In the genomic region with DNA sequence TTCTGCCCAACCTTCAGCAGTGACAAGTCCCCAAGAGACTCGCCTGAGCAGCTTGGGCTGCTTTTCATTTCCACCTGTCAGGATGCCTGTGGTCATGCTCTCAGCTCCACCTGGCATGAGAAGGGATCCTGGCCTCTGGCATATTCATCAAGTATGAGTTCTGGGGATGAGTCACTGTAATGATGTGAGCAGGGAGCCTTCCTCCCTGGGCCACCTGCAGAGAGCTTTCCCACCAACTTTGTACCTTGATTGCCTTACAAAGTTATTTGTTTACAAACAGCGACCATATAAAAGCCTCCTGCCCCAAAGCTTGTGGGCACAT, we compare ENCODE assay signal across 19 cellular contexts. TPM values are rescaled to one million over a fixed set of nuclear protein-coding genes. Genes with fewer than 3 reads are reported as not detected.
DNase-seq lines count a peak whose midpoint lies in the region; ATAC-seq, FAIRE-seq and TF ChIP-seq lines count a peak whose summit lies in the region.
"Had no signal": no experiment of that assay in that cellular context is flagged by ENCODE, and none has a peak within 500 bp of the region (broad histone marks: within the 10 kb centered on the region; RNA-seq: fewer than 3 reads in every experiment).

No MANE protein-coding gene starts in this region.

- H3K27ac ChIP-seq in BLaER1 treated with 17β-estradiol and CSF1 and Interleukin-3, amounts not matched to agents 10 nM and 100 nM: no peak overlapping the region
- peak overlapping the region; percentile 22; the same call in 1 of the 2 replicates for H3K27ac ChIP-seq in RWPE1
- H3K27ac ChIP-seq in keratinocyte (ENCODE audit: control insufficient read depth, insufficient read depth, low read length): no peak overlapping the region
- H3K27ac ChIP-seq: body of pancreas, gastrocnemius medialis, tibial artery had no signal

- H3K4me1 ChIP-seq in BLaER1 treated with 17β-estradiol and CSF1 and Interleukin-3, amounts not matched to agents 10 nM and 100 nM: peaks cover 62 to 78% (median 65%) of the 10 kb centered on the region in 10 experiments
- peaks cover 40% of the 10 kb centered on the region for H3K4me1 ChIP-seq in keratinocyte (ENCODE audit: control insufficient read depth, extremely low read depth, insufficient read depth, low read length)

- no peak for ATAC-seq in GM19328 (IDR thresholded peaks at IDR 0.05; ENCODE audit: unreplicated experiment)
- ATAC-seq in GM19467 (IDR thresholded peaks at IDR 0.05; ENCODE audit: unreplicated experiment): no peak
- ATAC-seq: body of pancreas; gastrocnemius medialis; stimulated activated effector memory CD8-positive, alpha-beta T cell treated with anti-CD3 and anti-CD28 coated beads, Interleukin-12 subunit alpha, Interleukin-12 subunit beta, amount 100 ng/mL, for 72 hours had no signal

- TF ChIP-seq CTCF in RWPE1 (conservative IDR thresholded peaks at IDR 0.05; ENCODE audit: low read depth) (no peak), keratinocyte (optimal IDR thresholded peaks at IDR 0.05 in 1 of 3, IDR thresholded peaks at IDR 0.05 in 1 of 3, conservative IDR thresholded peaks at IDR 0.05 in 1 of 3; ENCODE audit: extremely low read depth in 1 of 3, insufficient read depth in 2 of 3, low read length in 3 of 3) (no peak)

- POLR2A ChIA-PET in RWPE1 (lab: Yijun Ruan, JAX; ENCODE audit: low non-redundant PET): no interaction called here

- CTCF ChIA-PET in RWPE1 (lab: Yijun Ruan, JAX): no interaction called here

- DNase-seq in A172 (ENCODE audit: low spot score) (peak; percentile 80), RWPE1 (ENCODE audit: low spot score) (no peak), keratinocyte (ENCODE audit: low read depth, low spot score) (peak; percentile 81), NK-92 (lab: John Stamatoyannopoulos, UW; ENCODE audit: unreplicated experiment) (no peak)
- no peak for DNase-seq in activated effector memory CD4-positive, alpha-beta T cell treated with anti-CD3 and anti-CD28 coated beads, Interleukin-2, amount 50 U/mL, for 16 hours
- DNase-seq: activated naive CD4-positive, alpha-beta T cell treated with anti-CD3 and anti-CD28 coated beads, Interleukin-2, amount 50 U/mL, for 16 hours; AML-193; cortex of kidney; gastrocnemius medialis; KBM-7; NCI-H1092 treated with DMSO at 0.1 percent for 48 hours; SHP77 had no signal

- peaks cover 25 to 48% (median 34%) of the 10 kb centered on the region in 11 experiments for H3K36me3 ChIP-seq in BLaER1 treated with 17β-estradiol and CSF1 and Interleukin-3, amounts not matched to agents 10 nM and 100 nM
- H3K36me3 ChIP-seq in keratinocyte (ENCODE audit: control insufficient read depth in 2 of 2, extremely low read depth in 1 of 2, insufficient read depth in 2 of 2, low read length in 2 of 2): peaks cover 11 to 20% of the 10 kb centered on the region in 2 experiments

- peaks cover 17 to 41% (median 32%) of the 10 kb centered on the region in 11 experiments; a peak in 21 of 22 replicates for H4K20me1 ChIP-seq in BLaER1 treated with 17β-estradiol and CSF1 and Interleukin-3, amounts not matched to agents 10 nM and 100 nM
- H4K20me1 ChIP-seq in keratinocyte (ENCODE audit: control insufficient read depth, extremely low read depth, insufficient read depth, low read length): no peaks in the 10 kb centered on the region

- peak overlapping the region in 2 of 11 experiments; percentile 93 to 95; a peak in 4 of 22 replicates for H3K9ac ChIP-seq in BLaER1 treated with 17β-estradiol and CSF1 and Interleukin-3, amounts not matched to agents 10 nM and 100 nM
- no peak overlapping the region for H3K9ac ChIP-seq in keratinocyte (ENCODE audit: control insufficient read depth, extremely low read depth, insufficient read depth, low read length)

- peak; percentile 90 for FAIRE-seq in keratinocyte (lab: Jason Lieb, UNC)

- H3K9me3 ChIP-seq in BLaER1 treated with 17β-estradiol and CSF1 and Interleukin-3, amounts not matched to agents 10 nM and 100 nM (replicated peaks in 1 of 11): peaks cover 17 to 28% (median 21%) of the 10 kb centered on the region in 11 experiments; a peak in 21 of 22 replicates
- no peaks in the 10 kb centered on the region for H3K9me3 ChIP-seq in keratinocyte (ENCODE audit: control insufficient read depth, low read depth, low read length)
- H3K9me3 ChIP-seq: body of pancreas, gastrocnemius medialis, tibial artery had no signal

- no peaks in the 10 kb centered on the region for H3K9me1 ChIP-seq in keratinocyte (ENCODE audit: control insufficient read depth, extremely low read depth, insufficient read depth, low read length)

- peak overlapping the region in 3 of 10 experiments; percentile 95 to 99 (median 96); a peak in 4 of 20 replicates for H3K4me3 ChIP-seq in BLaER1 treated with 17β-estradiol and CSF1 and Interleukin-3, amounts not matched to agents 10 nM and 100 nM
- H3K4me3 ChIP-seq in keratinocyte (ENCODE audit: control insufficient read depth in 2 of 3, extremely low read depth in 1 of 3, insufficient read depth in 2 of 3, low read depth in 1 of 3, low read length in 3 of 3): no peak overlapping the region
- H3K4me3 ChIP-seq: body of pancreas, gastrocnemius medialis, HAP-1, tibial artery had no signal

- H3K27me3 ChIP-seq in BLaER1 treated with 17β-estradiol and CSF1 and Interleukin-3, amounts not matched to agents 10 nM and 100 nM: no peaks in the 10 kb centered on the region
- H3K27me3 ChIP-seq in keratinocyte (ENCODE audit: control insufficient read depth, extremely low read depth, insufficient read depth, low read length): no peaks in the 10 kb centered on the region
- H3K27me3 ChIP-seq: body of pancreas, gastrocnemius medialis, tibial artery had no signal

- dilution Hi-C loops in keratinocyte (cut with MboI; ENCODE audit: extremely low pct_ligation_motif_present, low sequenced_read_pairs): no loop called here

- no peak overlapping the region for H2AFZ ChIP-seq in keratinocyte (ENCODE audit: control insufficient read depth, low read length)

- H3K79me2 ChIP-seq in keratinocyte (ENCODE audit: control insufficient read depth, insufficient read depth, low read length): peaks cover 25% of the 10 kb centered on the region

- H3K4me2 ChIP-seq in BLaER1 treated with 17β-estradiol and CSF1 and Interleukin-3, amounts not matched to agents 10 nM and 100 nM: peak overlapping the region; percentile 87 to 99 (median 97); a peak in 17 of 22 replicates
- H3K4me2 ChIP-seq in keratinocyte (ENCODE audit: control insufficient read depth, extremely low read depth, insufficient read depth, low read depth, low read length): no peak overlapping the region

RNA-seq across cellular contexts. Expression of gene MYD88, which starts 3.5 kb away (rescaled TPM):
- total RNA-seq in A172 (2014; rRNA removed; shearing (Covaris generic)): 0.93 and 2.1 TPM in 2 replicates
- 44.0 to 72.8 TPM (median 46.2 TPM) in 3 replicates for polyA plus RNA-seq in keratinocyte
- 52.8 TPM for polyA plus RNA-seq in keratinocyte (2011; ENCODE audit: low read depth)
- 58.1 and 67.4 TPM in 2 replicates for polyA plus RNA-seq in keratinocyte (2011; cell fraction: cytosol; rRNA removed)
- polyA plus RNA-seq in keratinocyte (2011; cell fraction: nucleus; rRNA removed): 71.4 and 90.1 TPM in 2 replicates
- 34.0 and 52.2 TPM in 2 replicates for polyA plus RNA-seq in keratinocyte (2012; ENCODE audit: low replicate concordance)
- polyA minus RNA-seq in keratinocyte: 92.9 to 153 TPM (median 123 TPM) in 3 replicates
- polyA minus RNA-seq in keratinocyte (2011; cell fraction: cytosol; rRNA and poly(A)+ RNA removed): 42.6 TPM
- 34.7 and 46.8 TPM in 2 replicates for polyA minus RNA-seq in keratinocyte (2011; cell fraction: nucleus; rRNA and poly(A)+ RNA removed)

RNA-seq across cellular contexts. Expression of gene ACAA1, which starts 5.0 kb away (rescaled TPM):
- 17.7 and 18.1 TPM in 2 replicates for total RNA-seq in A172 (2014; rRNA removed; shearing (Covaris generic))
- 81.4 to 125 TPM (median 85.3 TPM) in 3 replicates for polyA plus RNA-seq in keratinocyte
- 29.4 TPM for polyA plus RNA-seq in keratinocyte (2011; ENCODE audit: low read depth)
- 62.3 and 109 TPM in 2 replicates for polyA plus RNA-seq in keratinocyte (2011; cell fraction: cytosol; rRNA removed)
- polyA plus RNA-seq in keratinocyte (2011; cell fraction: nucleus; rRNA removed): 152 and 169 TPM in 2 replicates
- 47.3 and 77.6 TPM in 2 replicates for polyA plus RNA-seq in keratinocyte (2012; ENCODE audit: low replicate concordance)
- 58.6 to 84.3 TPM (median 73.0 TPM) in 3 replicates for polyA minus RNA-seq in keratinocyte
- polyA minus RNA-seq in keratinocyte (2011; cell fraction: cytosol; rRNA and poly(A)+ RNA removed): 81.5 TPM
- polyA minus RNA-seq in keratinocyte (2011; cell fraction: nucleus; rRNA and poly(A)+ RNA removed): 42.1 and 47.1 TPM in 2 replicates

RNA-seq across cellular contexts. Expression of gene OXSR1, which starts 23.4 kb away (rescaled TPM):
- 38.8 and 44.7 TPM in 2 replicates for total RNA-seq in A172 (2014; rRNA removed; shearing (Covaris generic))
- polyA plus RNA-seq in keratinocyte: 60.8 to 77.0 TPM (median 61.9 TPM) in 3 replicates
- polyA plus RNA-seq in keratinocyte (2011; ENCODE audit: low read depth): 29.8 TPM
- 44.6 and 75.2 TPM in 2 replicates for polyA plus RNA-seq in keratinocyte (2011; cell fraction: cytosol; rRNA removed)
- polyA plus RNA-seq in keratinocyte (2011; cell fraction: nucleus; rRNA removed): 83.6 and 108 TPM in 2 replicates
- 50.3 and 54.7 TPM in 2 replicates for polyA plus RNA-seq in keratinocyte (2012; ENCODE audit: low replicate concordance)
- 31.5 to 73.8 TPM (median 53.2 TPM) in 3 replicates for polyA minus RNA-seq in keratinocyte
- 62.2 TPM for polyA minus RNA-seq in keratinocyte (2011; cell fraction: cytosol; rRNA and poly(A)+ RNA removed)
- 59.6 and 108 TPM in 2 replicates for polyA minus RNA-seq in keratinocyte (2011; cell fraction: nucleus; rRNA and poly(A)+ RNA removed)

Comparison
In these comparisons a context has a peak if more than half of its experiments do, and no peak if none do; other contexts are left out.
1. DNase-seq: peak in A172 (single experiment) and keratinocyte (single experiment); none in RWPE1 (single experiment), activated effector memory CD4-positive, alpha-beta T cell treated with anti-CD3 and anti-CD28 coated beads, Interleukin-2, amount 50 U/mL, for 16 hours (single experiment) and NK-92 (single experiment).